ENCODE assay signal across 8 cellular contexts in genomic region chr19:3185482-3186376, GRCh38. TPM values are rescaled to one million over a fixed set of nuclear protein-coding genes. Genes with fewer than 3 reads are reported as not detected.
A peak's percentile ranks its signal among the peaks of the same experiment; 100 is the strongest.
DNase-seq lines count a peak whose midpoint lies in the region; ATAC-seq and TF ChIP-seq lines count a peak whose summit lies in the region.

TSS of gene NCLN (plus strand) at chr19:3185930. CDS start at chr19:3186031, 101 bp downstream.

- H3K9me3 ChIP-seq in Caco-2 = no peaks in the 10 kb centered on the region
- H3K9me3 ChIP-seq in OCI-LY3 (ENCODE audit: insufficient read depth, low read length) = no peaks in the 10 kb centered on the region

- H3K79me2 ChIP-seq in OCI-LY3 (ENCODE audit: low read length) = peaks cover 50% of the 10 kb centered on the region

- peak within 1 kb of the TSS; percentile 88 for H3K9ac ChIP-seq in OCI-LY3 (ENCODE audit: low read length)

- peak within 1 kb of the TSS; percentile 99 for H3K4me2 ChIP-seq in OCI-LY3 (ENCODE audit: low read length)

- H3K27me3 Mint-ChIP-seq in Caco-2 (ENCODE audit: insufficient read depth, unreplicated experiment) = no peaks in the 10 kb centered on the region
- H3K27me3 Mint-ChIP-seq in endothelial cell (ENCODE audit: unreplicated experiment) = peaks cover 17% of the 10 kb centered on the region
- H3K27me3 Mint-ChIP-seq in mesothelial cell of epicardium (ENCODE audit: low read depth) = no peaks in the 10 kb centered on the region

- peaks cover 9% of the 10 kb centered on the region; the same call in 1 of the 2 replicates for H3K4me1 ChIP-seq in Caco-2
- H3K4me1 ChIP-seq in OCI-LY3 (ENCODE audit: low read length) = peaks cover 23% of the 10 kb centered on the region

- TF ChIP-seq CTCF in Caco-2 (IDR thresholded peaks at IDR 0.05; ENCODE audit: insufficient read depth in 1 of 2, low read depth in 1 of 2, low read length in 1 of 2, severe bottlenecking in 1 of 2, unreplicated experiment in 1 of 2) = no peak
- no peak for TF ChIP-seq CTCF in OCI-LY3 (IDR thresholded peaks at IDR 0.05; ENCODE audit: low read depth, low read length)
- TF ChIP-seq CTCF in endothelial cell (IDR thresholded peaks at IDR 0.05; ENCODE audit: unreplicated experiment) = no peak
- no peak for TF ChIP-seq CTCF in mesothelial cell of epicardium (IDR thresholded peaks at IDR 0.05; ENCODE audit: unreplicated experiment)

- DNase-seq in Caco-2 (peak; percentile 93 to 95), HuH-7 (ENCODE audit: low spot score) (peak; percentile 76), endothelial cell (ENCODE audit: low spot score) (peak; percentile 96), mesothelial cell of epicardium (ENCODE audit: low spot score in 2 of 2, unreplicated experiment in 2 of 2) (peak; percentile 89 to 93)
- peak; percentile 97 for DNase-seq in activated CD8-positive, alpha-beta memory T cell treated with anti-CD3 and anti-CD28 coated beads, Interleukin-2, amount 50 U/mL, for 48 hours
- peak; percentile 88 to 91 for DNase-seq in stimulated activated CD8-positive, alpha-beta memory T cell treated with anti-CD3 and anti-CD28 coated beads, Interleukin-15, amount 100 ng/mL, for 48 hours (ENCODE audit: low read depth in 2 of 2)

- no peaks in the 10 kb centered on the region for H3K27me3 ChIP-seq in Caco-2 (replicated peaks; ENCODE audit: control insufficient read depth, insufficient read depth, low read length)
- no peaks in the 10 kb centered on the region for H3K27me3 ChIP-seq in OCI-LY3 (ENCODE audit: low read depth, low read length)

- H3K9me3 Mint-ChIP-seq in Caco-2 (ENCODE audit: unreplicated experiment) = no peaks in the 10 kb centered on the region
- H3K9me3 Mint-ChIP-seq in endothelial cell (ENCODE audit: unreplicated experiment) = no peaks in the 10 kb centered on the region
- H3K9me3 Mint-ChIP-seq in mesothelial cell of epicardium = no peaks in the 10 kb centered on the region

- H3K36me3 Mint-ChIP-seq in Caco-2 (ENCODE audit: insufficient read depth, unreplicated experiment) (peaks cover 12% of the 10 kb centered on the region), endothelial cell (ENCODE audit: low read depth, unreplicated experiment) (peaks cover 5% of the 10 kb centered on the region), mesothelial cell of epicardium (peaks cover 1% of the 10 kb centered on the region)

- H3K4me1 Mint-ChIP-seq in Caco-2 (ENCODE audit: low read depth, unreplicated experiment) (peaks cover 14% of the 10 kb centered on the region), endothelial cell (ENCODE audit: unreplicated experiment) (peaks cover 14% of the 10 kb centered on the region), mesothelial cell of epicardium (peaks cover 9% of the 10 kb centered on the region)

- H3K36me3 ChIP-seq in Caco-2 (ENCODE audit: control insufficient read depth, insufficient read depth, low read length) (no peaks in the 10 kb centered on the region), OCI-LY3 (replicated peaks; ENCODE audit: low read depth, low read length) (peaks cover 14% of the 10 kb centered on the region)

- H4K20me1 ChIP-seq in OCI-LY3 (ENCODE audit: insufficient read depth, low read length) = peaks cover 42% of the 10 kb centered on the region

- peak; percentile 65 for ATAC-seq in GM21515 (IDR thresholded peaks at IDR 0.05; ENCODE audit: unreplicated experiment)

- CTCF ChIA-PET in Caco-2 (lab: Charles Lee) = no interaction called here

- H2AFZ ChIP-seq in OCI-LY3 (ENCODE audit: low read depth, low read length) = peak within 1 kb of the TSS; percentile 99

- POLR2A ChIA-PET in Caco-2 (lab: Charles Lee) = no interaction called here

- peak within 1 kb of the TSS; percentile 82 for H3K4me3 Mint-ChIP-seq in Caco-2 (ENCODE audit: unreplicated experiment)
- H3K4me3 Mint-ChIP-seq in endothelial cell (ENCODE audit: unreplicated experiment) = peak within 1 kb of the TSS; percentile 99
- peak within 1 kb of the TSS; percentile 99 for H3K4me3 Mint-ChIP-seq in mesothelial cell of epicardium

- intact Hi-C loops in Caco-2 (cut with micrococcal nuclease; ENCODE audit: unreplicated experiment) = no loop called here

- H3K27ac Mint-ChIP-seq in Caco-2 (ENCODE audit: unreplicated experiment) = peak within 1 kb of the TSS; percentile 99
- peak within 1 kb of the TSS; percentile 100 for H3K27ac Mint-ChIP-seq in endothelial cell (ENCODE audit: unreplicated experiment)
- peak within 1 kb of the TSS; percentile 97 for H3K27ac Mint-ChIP-seq in mesothelial cell of epicardium

- peak within 1 kb of the TSS; percentile 81 for H3K27ac ChIP-seq in OCI-LY3 (ENCODE audit: low read length)

- peak within 1 kb of the TSS; percentile 98 for H3K4me3 ChIP-seq in Caco-2 (ENCODE audit: low read depth, low read length)
- H3K4me3 ChIP-seq in OCI-LY3 (ENCODE audit: low read length) = peak within 1 kb of the TSS; percentile 96

- no TSS peak for BruUV-seq in Caco-2 (replicated peaks; lab: Mats Ljungman, UMichigan)

RNA-seq across cellular contexts. Expression of gene NCLN, which starts in this region (rescaled TPM):
- total RNA-seq in Caco-2 (2022) (87.3 and 94.2 TPM in 2 replicates), endothelial cell (ENCODE audit: unreplicated experiment) (63.0 TPM), mesothelial cell of epicardium (51.2 to 53.0 TPM (median 51.5 TPM) in 3 replicates)

Comparison
In these comparisons a context has a peak if more than half of its experiments do, and no peak if none do; other contexts are left out.
1. Peak in every context shown above with its lines: DNase-seq, ATAC-seq, H3K4me3 ChIP-seq and H3K27ac ChIP-seq.